ENCODE assay signal across 11 cellular contexts in the genomic region with DNA sequence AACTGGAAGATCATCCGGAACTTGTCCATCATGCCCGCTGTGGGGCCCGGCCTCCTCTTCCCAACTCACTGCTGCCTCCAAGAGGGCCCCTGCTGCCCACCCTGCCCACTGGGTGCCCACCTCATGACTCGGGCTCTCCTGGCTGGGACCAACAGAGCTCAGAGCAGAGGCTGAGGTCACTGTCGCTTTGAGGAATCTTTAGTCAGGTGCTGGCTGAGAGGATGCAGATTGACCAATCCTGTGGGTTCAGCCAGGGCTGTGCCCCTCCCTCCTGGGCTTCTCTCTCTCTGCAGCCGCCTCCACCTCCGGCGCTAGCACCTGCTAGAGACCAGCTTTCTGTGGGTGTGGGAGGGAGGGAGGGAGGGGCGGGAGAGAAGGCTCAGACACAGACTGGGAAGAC. TPM values are rescaled to one million over a fixed set of nuclear protein-coding genes. Genes with fewer than 3 reads are reported as not detected.
A peak's percentile ranks its signal among the peaks of the same experiment; 100 is the strongest.
DNase-seq lines count a peak whose midpoint lies in the region; ATAC-seq and TF ChIP-seq lines count a peak whose summit lies in the region.
"Had no signal": no experiment of that assay in that cellular context is flagged by ENCODE, and none has a peak within 500 bp of the region (broad histone marks: within the 10 kb centered on the region; RNA-seq: fewer than 3 reads in every experiment).

A gene with protein sequence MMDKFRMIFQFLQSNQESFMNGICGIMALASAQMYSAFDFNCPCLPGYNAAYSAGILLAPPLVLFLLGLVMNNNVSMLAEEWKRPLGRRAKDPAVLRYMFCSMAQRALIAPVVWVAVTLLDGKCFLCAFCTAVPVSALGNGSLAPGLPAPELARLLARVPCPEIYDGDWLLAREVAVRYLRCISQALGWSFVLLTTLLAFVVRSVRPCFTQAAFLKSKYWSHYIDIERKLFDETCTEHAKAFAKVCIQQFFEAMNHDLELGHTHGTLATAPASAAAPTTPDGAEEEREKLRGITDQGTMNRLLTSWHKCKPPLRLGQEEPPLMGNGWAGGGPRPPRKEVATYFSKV (minus strand): TSS at position 181 of the 400 bp plus-strand sequence. CDS start 149 bp downstream, at position 32.

- H3K4me1 Mint-ChIP-seq in activated T-cell treated with anti-CD3 and anti-CD28 coated beads, Interleukin-2, amount 50 U/mL, for 72 hours (ENCODE audit: low read depth) = no peaks in the 10 kb centered on the region
- peaks cover 13% of the 10 kb centered on the region for H3K4me1 Mint-ChIP-seq in T-helper 17 cell

- no peaks in the 10 kb centered on the region for H3K36me3 Mint-ChIP-seq in activated T-cell treated with anti-CD3 and anti-CD28 coated beads, Interleukin-2, amount 50 U/mL, for 72 hours (ENCODE audit: insufficient read depth in 2 of 2)
- H3K36me3 Mint-ChIP-seq in T-helper 17 cell (ENCODE audit: low read depth) = no peaks in the 10 kb centered on the region

- intact Hi-C loops in ascending aorta (cut with DNase I) = no loop called here

- no peak for TF ChIP-seq CTCF in ascending aorta (IDR thresholded peaks at IDR 0.05)

- H3K27me3 ChIP-seq in ascending aorta = no peaks in the 10 kb centered on the region

- no peak within 1 kb of the TSS for H3K4me3 ChIP-seq in ascending aorta

- H3K27me3 Mint-ChIP-seq in activated T-cell treated with anti-CD3 and anti-CD28 coated beads, Interleukin-2, amount 50 U/mL, for 72 hours (ENCODE audit: low read depth) = no peaks in the 10 kb centered on the region
- H3K27me3 Mint-ChIP-seq in T-helper 17 cell = no peaks in the 10 kb centered on the region

- H3K4me3 Mint-ChIP-seq in activated T-cell treated with anti-CD3 and anti-CD28 coated beads, Interleukin-2, amount 50 U/mL, for 72 hours = no peak within 1 kb of the TSS
- H3K4me3 Mint-ChIP-seq in T-helper 17 cell = peak within 1 kb of the TSS; percentile 31

- no peaks in the 10 kb centered on the region for H3K36me3 ChIP-seq in ascending aorta

- no peak for DNase-seq in activated T-cell treated with anti-CD3 and anti-CD28 coated beads, Interleukin-2, amount 50 U/mL, for 72 hours
- no peak for DNase-seq in activated T-cell treated with anti-CD3 and anti-CD28 coated beads for 4 hours
- no peak for DNase-seq in T-helper 17 cell
- no peak for DNase-seq in stimulated activated naive CD8-positive, alpha-beta T cell treated with anti-CD3 and anti-CD28 coated beads, Interleukin-15, Interleukin-2, amounts not matched to agents 100 U/mL and 50 U/mL, for 24 hours
- no peak for DNase-seq in ascending aorta (ENCODE audit: low spot score in 2 of 2)
- DNase-seq: IMR-90, retina had no signal

- H3K4me1 ChIP-seq in ascending aorta = no peaks in the 10 kb centered on the region

- no peaks in the 10 kb centered on the region for H3K9me3 Mint-ChIP-seq in activated T-cell treated with anti-CD3 and anti-CD28 coated beads, Interleukin-2, amount 50 U/mL, for 72 hours

- no peaks in the 10 kb centered on the region for H3K9me3 ChIP-seq in T-helper 17 cell (ENCODE audit: control insufficient read depth, low read length, poor library complexity, severe bottlenecking)
- H3K9me3 ChIP-seq in ascending aorta = no peaks in the 10 kb centered on the region

- H3K27ac Mint-ChIP-seq in activated T-cell treated with anti-CD3 and anti-CD28 coated beads, Interleukin-2, amount 50 U/mL, for 72 hours = no peak within 1 kb of the TSS
- H3K27ac Mint-ChIP-seq in T-helper 17 cell = no peak within 1 kb of the TSS

- H3K27ac ChIP-seq in ascending aorta = no peak within 1 kb of the TSS

- ATAC-seq in activated T-cell treated with anti-CD3 and anti-CD28 coated beads, Interleukin-2, amount 50 U/mL, for 72 hours (replicated peaks in 1 of 2) = peak; percentile 26 to 56
- ATAC-seq in HG03135 (IDR thresholded peaks at IDR 0.05; ENCODE audit: unreplicated experiment) (peak; percentile 60), T-helper 17 cell (no peak), GM19452 (IDR thresholded peaks at IDR 0.05; ENCODE audit: unreplicated experiment) (no peak), GM18520 (IDR thresholded peaks at IDR 0.05; ENCODE audit: unreplicated experiment) (no peak)
- peak; percentile 47 for ATAC-seq in stimulated activated naive CD8-positive, alpha-beta T cell treated with anti-CD3 and anti-CD28 coated beads, Interleukin-15, Interleukin-2, amounts not matched to agents 100 U/mL and 50 U/mL, for 24 hours

RNA-seq across cellular contexts. Expression of the gene that starts here (rescaled TPM):
- total RNA-seq in activated T-cell treated with anti-CD3 and anti-CD28 coated beads, Interleukin-2, amount 50 U/mL, for 72 hours = not detected
- total RNA-seq in T-helper 17 cell (not detected), ascending aorta (not detected)
- total RNA-seq: IMR-90, ureter had no signal

Comparison
In these comparisons a context has a peak if more than half of its experiments do, and no peak if none do; other contexts are left out.
1. Peak in ATAC-seq in activated T-cell treated with anti-CD3 and anti-CD28 coated beads, Interleukin-2, amount 50 U/mL, for 72 hours; RNA of the gene not detected or under 1 TPM.
2. ATAC-seq: peak in HG03135 (single experiment) and stimulated activated naive CD8-positive, alpha-beta T cell treated with anti-CD3 and anti-CD28 coated beads, Interleukin-15, Interleukin-2, amounts not matched to agents 100 U/mL and 50 U/mL, for 24 hours (single experiment); none in T-helper 17 cell (single experiment), GM19452 (single experiment) and GM18520 (single experiment).